31 cellular contexts compared by ENCODE assay signal in the genomic region with DNA sequence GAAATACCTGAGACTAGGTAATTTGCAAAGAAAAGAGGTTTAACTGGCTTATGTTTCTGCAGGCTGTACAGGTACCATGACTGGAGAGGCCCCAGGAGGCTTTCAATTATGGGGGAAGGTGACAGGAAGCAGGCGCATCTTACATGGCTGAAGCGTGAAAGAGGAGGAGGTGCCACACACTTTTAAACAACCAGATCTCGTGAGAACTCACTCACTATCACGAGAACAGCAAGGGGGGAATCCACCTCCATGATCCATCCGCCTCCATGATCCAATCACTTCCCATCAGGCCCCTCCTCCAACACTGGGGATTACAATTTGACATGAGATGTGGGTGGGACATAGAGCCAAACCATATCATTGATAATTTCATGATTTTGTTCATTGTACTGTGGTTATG.
"Had no signal": no experiment of that assay in that cellular context is flagged by ENCODE, and none has a peak within 500 bp of the region (broad histone marks: within the 10 kb centered on the region; RNA-seq: fewer than 3 reads in every experiment).

No MANE protein-coding gene starts in this region.

- H3K27me3 ChIP-seq: ascending aorta, Peyer's patch had no signal

- DNase-seq: activated CD4-positive, alpha-beta T cell treated with anti-CD3 and anti-CD28 coated beads, Interleukin-2, amount 10 ng/mL, durations not matched to agents 24 days and 14 days; activated CD4-positive, alpha-beta T cell treated with anti-CD3 and anti-CD28 coated beads, Interleukin-2, amount 50 U/mL, for 4 hours; activated CD8-positive, alpha-beta T cell treated with anti-CD3 and anti-CD28 coated beads for 36 hours; activated effector memory CD4-positive, alpha-beta T cell treated with anti-CD3 and anti-CD28 coated beads, Interleukin-2, amount 50 U/mL, for 16 hours; activated naive CD4-positive, alpha-beta T cell; activated naive CD4-positive, alpha-beta T cell treated with anti-CD3 and anti-CD28 coated beads, Interleukin-2, amount 50 U/mL, for 16 hours; activated naive CD8-positive, alpha-beta T cell treated with anti-CD3 and anti-CD28 coated beads for 36 hours; activated T-cell treated with anti-CD3 and anti-CD28 coated beads, Interleukin-2, amount 50 U/mL, for 1 hour; activated T-cell treated with anti-CD3 and anti-CD28 coated beads, Interleukin-2, amount 50 U/mL, for 72 hours; amygdala; Karpas-422; NCI-H1105 treated with DMSO at 0.1 percent for 48 hours; NCI-H187 treated with DMSO at 0.1 percent for 48 hours; NCI-H2081; NCI-H2171 treated with DMSO at 0.1 percent for 48 hours; NCI-H226; NCI-H446 treated with DMSO at 0.1 percent for 48 hours; NCI-H524; NCI-H69; NK-92 treated with Interleukin-12 subunit alpha and Interleukin-12 subunit beta, amount 100 ng/mL, for 24 hours; PC-3; Peyer's patch; RPMI8226; SHP77 treated with DMSO at 0.1 percent for 48 hours; T-cell; T-helper 17 cell had no signal

- ATAC-seq: activated CD8-positive, alpha-beta T cell treated with anti-CD3 and anti-CD28 coated beads for 36 hours; activated T-cell treated with anti-CD3 and anti-CD28 coated beads, Interleukin-2, amount 50 U/mL, for 72 hours; activated T-helper 17 cell treated with anti-CD3 and anti-CD28 coated beads, Interleukin-2, amount 50 U/mL, for 72 hours; PC-3; SK-N-SH treated with all-trans-retinoic acid at 6 μM for 48 hours; T-cell; T-helper 17 cell had no signal

- H3K4me3 ChIP-seq: ascending aorta, cardiac muscle cell, Peyer's patch, SJSA1 had no signal

- H3K27ac ChIP-seq: ascending aorta, cardiac muscle cell, Peyer's patch, SJSA1 had no signal

- H3K9me3 ChIP-seq: ascending aorta, Peyer's patch, SJSA1 had no signal
